8 cellular contexts compared by ENCODE assay signal in the genomic region with DNA sequence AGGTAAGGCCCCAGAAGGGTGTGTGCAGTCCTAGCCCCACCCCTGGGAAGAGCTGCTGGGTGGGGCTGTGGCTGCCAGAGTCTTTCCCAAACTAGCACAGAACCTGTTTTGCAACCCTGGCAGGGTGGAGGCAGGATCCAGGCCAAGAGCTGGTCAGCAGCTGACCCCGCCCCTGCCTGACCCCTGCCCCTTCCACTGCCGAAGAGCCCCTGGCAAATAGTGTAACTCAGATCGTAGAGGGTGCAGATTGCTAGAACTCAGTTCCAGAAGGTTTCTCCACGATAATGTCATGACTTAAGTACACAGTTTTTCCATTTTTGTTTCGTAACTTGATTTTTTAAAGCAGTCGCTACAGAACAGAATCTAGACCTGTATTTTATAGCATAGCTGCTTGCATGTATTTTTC. TPM values are rescaled to one million over a fixed set of nuclear protein-coding genes. Genes with fewer than 3 reads are reported as not detected.
DNase-seq lines count a peak whose midpoint lies in the region; FAIRE-seq and TF ChIP-seq lines count a peak whose summit lies in the region.

No MANE protein-coding gene starts in this region.

- peaks cover 63% of the 10 kb centered on the region for H3K4me1 Mint-ChIP-seq in activated CD4-positive, alpha-beta T cell treated with anti-CD3 and anti-CD28 coated beads, Interleukin-2, amount 10 ng/mL, durations not matched to agents 24 days and 14 days

- no peaks in the 10 kb centered on the region for H3K27me3 Mint-ChIP-seq in activated CD4-positive, alpha-beta T cell treated with anti-CD3 and anti-CD28 coated beads, Interleukin-2, amount 10 ng/mL, durations not matched to agents 24 days and 14 days

- H3K36me3 ChIP-seq in kidney (ENCODE audit: control insufficient read depth in 1 of 2, insufficient read depth in 2 of 2, low read length in 2 of 2), result peaks cover 10 to 19% of the 10 kb centered on the region in 2 donors
- peaks cover 0 to 41% (median 33%) of the 10 kb centered on the region in 5 donors for H3K36me3 ChIP-seq in subcutaneous abdominal adipose tissue (ENCODE audit: control insufficient read depth in 5 of 5, insufficient read depth in 5 of 5, low read length in 5 of 5)

- intact Hi-C loops in activated CD4-positive, alpha-beta T cell treated with anti-CD3 and anti-CD28 coated beads, Interleukin-2, amount 10 ng/mL, durations not matched to agents 24 days and 14 days (cut with micrococcal nuclease), result loop anchor here (5.0 kb wide), 4 partner anchors 46 to 211 kb away; a partner anchor contains a TSS
- intact Hi-C loops in kidney (cut with DNase I), result no loop called here

- peak overlapping the region; percentile 85 for H3K27ac Mint-ChIP-seq in activated CD4-positive, alpha-beta T cell treated with anti-CD3 and anti-CD28 coated beads, Interleukin-2, amount 10 ng/mL, durations not matched to agents 24 days and 14 days

- no peak for DNase-seq in activated CD4-positive, alpha-beta T cell treated with anti-CD3 and anti-CD28 coated beads, Interleukin-2, amount 10 ng/mL, durations not matched to agents 24 days and 14 days
- no peak for DNase-seq in activated CD4-positive, alpha-beta T cell treated with anti-CD3 and anti-CD28 coated beads, Interleukin-2, amount 50 U/mL, for 48 hours
- DNase-seq in astrocyte of the spinal cord (ENCODE audit: low read depth, low spot score) (peak; percentile 35), kidney (peak; percentile 94), iPS-NIHi7 (ENCODE audit: extremely low spot score) (no peak), NCI-H1694 (lab: John Stamatoyannopoulos, UW) (no peak), NCI-H2171 treated with DMSO at 0.1 percent for 48 hours (lab: John Stamatoyannopoulos, UW) (no peak)

- no peak for FAIRE-seq in kidney (lab: Jason Lieb, UNC)

- H3K36me3 Mint-ChIP-seq in activated CD4-positive, alpha-beta T cell treated with anti-CD3 and anti-CD28 coated beads, Interleukin-2, amount 10 ng/mL, durations not matched to agents 24 days and 14 days (ENCODE audit: low read depth), result peaks cover 27% of the 10 kb centered on the region

- peak overlapping the region; percentile 54 to 90 for H3K27ac ChIP-seq in kidney (ENCODE audit: low read depth in 2 of 2, low read length in 2 of 2)
- H3K27ac ChIP-seq in subcutaneous abdominal adipose tissue (ENCODE audit: low read depth, low read length), result peak overlapping the region; percentile 85

- in situ Hi-C loops in astrocyte of the spinal cord (cut with HindIII; ENCODE audit: low sequenced_read_pairs), result no loop called here

- peak overlapping the region; percentile 91 for H3K4me3 Mint-ChIP-seq in activated CD4-positive, alpha-beta T cell treated with anti-CD3 and anti-CD28 coated beads, Interleukin-2, amount 10 ng/mL, durations not matched to agents 24 days and 14 days

- H3K9me3 ChIP-seq in kidney (ENCODE audit: control insufficient read depth in 1 of 2, low read length in 2 of 2) (no peaks in the 10 kb centered on the region), subcutaneous abdominal adipose tissue (ENCODE audit: control insufficient read depth in 5 of 5, low read length in 5 of 5) (no peaks in the 10 kb centered on the region)

- H3K4me1 ChIP-seq in kidney (ENCODE audit: control insufficient read depth in 1 of 2, insufficient read depth in 1 of 2, low read depth in 1 of 2, low read length in 2 of 2) (peaks cover 63 to 72% of the 10 kb centered on the region in 2 donors), subcutaneous abdominal adipose tissue (ENCODE audit: control insufficient read depth in 5 of 5, insufficient read depth in 5 of 5, low read length in 5 of 5) (peaks cover 38 to 76% (median 71%) of the 10 kb centered on the region in 5 donors)

- no peaks in the 10 kb centered on the region for H3K9me3 Mint-ChIP-seq in activated CD4-positive, alpha-beta T cell treated with anti-CD3 and anti-CD28 coated beads, Interleukin-2, amount 10 ng/mL, durations not matched to agents 24 days and 14 days

- H3K4me3 ChIP-seq in astrocyte of the spinal cord (ENCODE audit: low read depth, low read length) (no peak overlapping the region), kidney (ENCODE audit: low read length in 2 of 2) (no peak overlapping the region), subcutaneous abdominal adipose tissue (ENCODE audit: low read depth in 1 of 5, low read length in 5 of 5) (peak overlapping the region in 4 of 5 donors; percentile 6 to 55 (median 44))

- TF ChIP-seq CTCF in astrocyte of the spinal cord (IDR thresholded peaks at IDR 0.05; ENCODE audit: low read depth, low read length) (no peak), kidney (IDR thresholded peaks at IDR 0.05; ENCODE audit: borderline replicate concordance, extremely low read depth, insufficient read depth) (no peak)

- H3K27me3 ChIP-seq in subcutaneous abdominal adipose tissue (ENCODE audit: control insufficient read depth in 5 of 5, insufficient read depth in 4 of 5, low read length in 5 of 5), result no peaks in the 10 kb centered on the region

- no peak overlapping the region for H3K9ac ChIP-seq in kidney (ENCODE audit: low read length in 2 of 2)
- H3K9ac ChIP-seq in subcutaneous abdominal adipose tissue (ENCODE audit: low read length in 5 of 5), result peak overlapping the region in 4 of 5 donors; percentile 5 to 63 (median 41)

RNA-seq across cellular contexts. Expression of a gene that starts 26.7 kb away (rescaled TPM):
- total RNA-seq in activated CD4-positive, alpha-beta T cell treated with anti-CD3 and anti-CD28 coated beads, Interleukin-2, amount 10 ng/mL, durations not matched to agents 24 days and 14 days, result 29.7 and 30.4 TPM in 2 replicates
- 53.1 TPM for total RNA-seq in kidney
- polyA plus RNA-seq in kidney (ENCODE audit: insufficient read depth, low read depth, low replicate concordance), result 34.6 TPM

Comparison
In these comparisons a context has a peak if more than half of its experiments do, and no peak if none do; other contexts are left out.
1. DNase-seq: peak in astrocyte of the spinal cord (single experiment) and kidney (single experiment); none in activated CD4-positive, alpha-beta T cell treated with anti-CD3 and anti-CD28 coated beads, Interleukin-2, amount 10 ng/mL, durations not matched to agents 24 days and 14 days (single experiment), activated CD4-positive, alpha-beta T cell treated with anti-CD3 and anti-CD28 coated beads, Interleukin-2, amount 50 U/mL, for 48 hours (0 of 2), iPS-NIHi7 (single experiment), NCI-H1694 (single experiment) and NCI-H2171 treated with DMSO at 0.1 percent for 48 hours (single experiment).
2. H3K4me3 ChIP-seq: peak in subcutaneous abdominal adipose tissue (4 of 5); none in astrocyte of the spinal cord (single experiment) and kidney (0 of 2).
3. H3K9ac ChIP-seq: peak in subcutaneous abdominal adipose tissue (4 of 5); none in kidney (0 of 2).